34 cellular contexts compared by ENCODE assay signal in the genomic region with DNA sequence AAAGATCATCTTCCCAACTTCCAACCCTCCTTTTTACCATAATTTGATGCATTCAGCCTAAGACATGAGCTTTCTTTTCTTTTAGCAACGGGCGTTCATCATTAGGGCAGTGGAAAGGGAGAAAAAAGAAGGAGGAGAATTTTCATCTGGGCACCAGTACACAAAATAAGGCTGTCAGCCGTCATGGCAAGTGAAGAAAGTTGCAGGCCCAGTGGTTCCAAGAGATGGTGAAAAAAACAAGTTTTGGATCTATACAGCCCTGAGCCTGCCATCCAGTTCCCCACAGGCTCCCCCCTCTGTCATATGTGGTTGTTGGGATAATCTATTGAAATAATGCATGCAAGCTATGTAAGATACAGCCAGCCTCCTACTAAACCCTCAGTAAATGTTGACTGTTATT.
"Had no signal": no experiment of that assay in that cellular context is flagged by ENCODE, and none has a peak within 500 bp of the region (broad histone marks: within the 10 kb centered on the region; RNA-seq: fewer than 3 reads in every experiment).

No MANE protein-coding gene starts in this region.

- H3K4me3 ChIP-seq: MG63 had no signal

- DNase-seq: Karpas-422, Kasumi-1, MG63, MM.1S, MV-4-11, NCI-H1048, NCI-H1092, NCI-H1092 treated with DMSO at 0.1 percent for 48 hours, NCI-H1105, NCI-H1105 treated with DMSO at 0.1 percent for 48 hours, NCI-H1417 treated with DMSO at 0.1 percent for 48 hours, NCI-H1436, NCI-H1436 treated with DMSO at 0.1 percent for 48 hours, NCI-H146, NCI-H1694, NCI-H1694 treated with DMSO at 0.1 percent for 48 hours, NCI-H187, NCI-H187 treated with DMSO at 0.1 percent for 48 hours, NCI-H1930, NCI-H2029, NCI-H2029 treated with DMSO at 0.1 percent for 48 hours, NCI-H2081, NCI-H2081 treated with DMSO at 0.1 percent for 48 hours, NCI-H2107, NCI-H2171, NCI-H2171 treated with DMSO at 0.1 percent for 48 hours, NCI-H2227 treated with DMSO at 0.1 percent for 48 hours, NCI-H226, NCI-H345, NCI-H446, NCI-H446 treated with DMSO at 0.1 percent for 48 hours, NCI-H510A, NCI-H510A treated with DMSO at 0.1 percent for 48 hours, NCI-H524 had no signal

- H3K27me3 ChIP-seq: MG63 had no signal

- H3K36me3 ChIP-seq: MG63 had no signal
